ENCODE assay signal across 2 cellular contexts in the genomic region with DNA sequence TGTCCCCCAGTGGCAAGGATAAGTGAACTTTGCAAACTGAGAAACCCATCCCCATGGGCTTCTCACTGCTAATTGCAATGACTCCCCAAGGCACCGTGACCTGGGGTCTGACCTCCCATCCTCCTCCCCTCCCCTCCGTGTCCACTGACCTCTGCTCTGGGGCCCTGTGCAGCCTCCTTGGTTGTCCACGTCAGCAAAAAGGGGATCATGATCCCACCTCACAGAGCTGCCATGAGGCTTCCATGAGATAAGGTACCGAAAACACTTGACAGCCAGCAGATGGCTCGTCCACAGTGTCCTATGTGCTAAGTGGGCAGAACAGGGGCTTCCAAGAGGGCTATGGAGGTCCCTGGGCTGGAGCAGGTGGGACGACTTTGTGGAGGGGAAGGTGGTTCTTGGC.
A peak's percentile ranks its signal among the peaks of the same experiment; 100 is the strongest.
TF ChIP-seq lines count a peak whose summit lies in the region.

No MANE protein-coding gene starts in this region.

TF ChIP-seq in HepG2, 621 proteins besides CTCF, POLR2A, EP300 and RAD21:
- TF ChIP-seq GATAD1 (CRISPR knock-in tag; IDR thresholded peaks at IDR 0.05) (no peak), MAFK (conservative IDR thresholded peaks at IDR 0.05 in 1 of 2, IDR thresholded peaks at IDR 0.05 in 1 of 2; ENCODE audit: low read length in 2 of 2) (peak; percentile 73 to 77), GABPA (IDR thresholded peaks at IDR 0.05; ENCODE audit: low read depth, low read length) (no peak), GABPA (CRISPR knock-in tag; IDR thresholded peaks at IDR 0.05; ENCODE audit: low read depth) (no peak), MAFF (IDR thresholded peaks at IDR 0.05; ENCODE audit: low read depth, low read length) (peak; percentile 58)
- TF ChIP-seq, protein P1, sequence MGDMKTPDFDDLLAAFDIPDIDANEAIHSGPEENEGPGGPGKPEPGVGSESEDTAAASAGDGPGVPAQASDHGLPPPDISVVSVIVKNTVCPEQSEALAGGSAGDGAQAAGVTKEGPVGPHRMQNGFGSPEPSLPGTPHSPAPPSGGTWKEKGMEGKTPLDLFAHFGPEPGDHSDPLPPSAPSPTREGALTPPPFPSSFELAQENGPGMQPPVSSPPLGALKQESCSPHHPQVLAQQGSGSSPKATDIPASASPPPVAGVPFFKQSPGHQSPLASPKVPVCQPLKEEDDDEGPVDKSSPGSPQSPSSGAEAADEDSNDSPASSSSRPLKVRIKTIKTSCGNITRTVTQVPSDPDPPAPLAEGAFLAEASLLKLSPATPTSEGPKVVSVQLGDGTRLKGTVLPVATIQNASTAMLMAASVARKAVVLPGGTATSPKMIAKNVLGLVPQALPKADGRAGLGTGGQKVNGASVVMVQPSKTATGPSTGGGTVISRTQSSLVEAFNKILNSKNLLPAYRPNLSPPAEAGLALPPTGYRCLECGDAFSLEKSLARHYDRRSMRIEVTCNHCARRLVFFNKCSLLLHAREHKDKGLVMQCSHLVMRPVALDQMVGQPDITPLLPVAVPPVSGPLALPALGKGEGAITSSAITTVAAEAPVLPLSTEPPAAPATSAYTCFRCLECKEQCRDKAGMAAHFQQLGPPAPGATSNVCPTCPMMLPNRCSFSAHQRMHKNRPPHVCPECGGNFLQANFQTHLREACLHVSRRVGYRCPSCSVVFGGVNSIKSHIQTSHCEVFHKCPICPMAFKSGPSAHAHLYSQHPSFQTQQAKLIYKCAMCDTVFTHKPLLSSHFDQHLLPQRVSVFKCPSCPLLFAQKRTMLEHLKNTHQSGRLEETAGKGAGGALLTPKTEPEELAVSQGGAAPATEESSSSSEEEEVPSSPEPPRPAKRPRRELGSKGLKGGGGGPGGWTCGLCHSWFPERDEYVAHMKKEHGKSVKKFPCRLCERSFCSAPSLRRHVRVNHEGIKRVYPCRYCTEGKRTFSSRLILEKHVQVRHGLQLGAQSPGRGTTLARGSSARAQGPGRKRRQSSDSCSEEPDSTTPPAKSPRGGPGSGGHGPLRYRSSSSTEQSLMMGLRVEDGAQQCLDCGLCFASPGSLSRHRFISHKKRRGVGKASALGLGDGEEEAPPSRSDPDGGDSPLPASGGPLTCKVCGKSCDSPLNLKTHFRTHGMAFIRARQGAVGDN (CRISPR knock-in tag; IDR thresholded peaks at IDR 0.05), result no peak
- TF ChIP-seq, protein P2, sequence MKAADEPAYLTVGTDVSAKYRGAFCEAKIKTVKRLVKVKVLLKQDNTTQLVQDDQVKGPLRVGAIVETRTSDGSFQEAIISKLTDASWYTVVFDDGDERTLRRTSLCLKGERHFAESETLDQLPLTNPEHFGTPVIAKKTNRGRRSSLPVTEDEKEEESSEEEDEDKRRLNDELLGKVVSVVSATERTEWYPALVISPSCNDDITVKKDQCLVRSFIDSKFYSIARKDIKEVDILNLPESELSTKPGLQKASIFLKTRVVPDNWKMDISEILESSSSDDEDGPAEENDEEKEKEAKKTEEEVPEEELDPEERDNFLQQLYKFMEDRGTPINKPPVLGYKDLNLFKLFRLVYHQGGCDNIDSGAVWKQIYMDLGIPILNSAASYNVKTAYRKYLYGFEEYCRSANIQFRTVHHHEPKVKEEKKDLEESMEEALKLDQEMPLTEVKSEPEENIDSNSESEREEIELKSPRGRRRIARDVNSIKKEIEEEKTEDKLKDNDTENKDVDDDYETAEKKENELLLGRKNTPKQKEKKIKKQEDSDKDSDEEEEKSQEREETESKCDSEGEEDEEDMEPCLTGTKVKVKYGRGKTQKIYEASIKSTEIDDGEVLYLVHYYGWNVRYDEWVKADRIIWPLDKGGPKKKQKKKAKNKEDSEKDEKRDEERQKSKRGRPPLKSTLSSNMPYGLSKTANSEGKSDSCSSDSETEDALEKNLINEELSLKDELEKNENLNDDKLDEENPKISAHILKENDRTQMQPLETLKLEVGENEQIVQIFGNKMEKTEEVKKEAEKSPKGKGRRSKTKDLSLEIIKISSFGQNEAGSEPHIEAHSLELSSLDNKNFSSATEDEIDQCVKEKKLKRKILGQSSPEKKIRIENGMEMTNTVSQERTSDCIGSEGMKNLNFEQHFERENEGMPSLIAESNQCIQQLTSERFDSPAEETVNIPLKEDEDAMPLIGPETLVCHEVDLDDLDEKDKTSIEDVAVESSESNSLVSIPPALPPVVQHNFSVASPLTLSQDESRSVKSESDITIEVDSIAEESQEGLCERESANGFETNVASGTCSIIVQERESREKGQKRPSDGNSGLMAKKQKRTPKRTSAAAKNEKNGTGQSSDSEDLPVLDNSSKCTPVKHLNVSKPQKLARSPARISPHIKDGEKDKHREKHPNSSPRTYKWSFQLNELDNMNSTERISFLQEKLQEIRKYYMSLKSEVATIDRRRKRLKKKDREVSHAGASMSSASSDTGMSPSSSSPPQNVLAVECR (CRISPR knock-in tag; IDR thresholded peaks at IDR 0.05; ENCODE audit: borderline replicate concordance), result no peak

TF ChIP-seq in K562, 482 proteins besides CTCF, POLR2A, EP300 and RAD21:
- TF ChIP-seq ZNF316 (IDR thresholded peaks at IDR 0.05) (peak; percentile 37), ZBTB17 (CRISPR knock-in tag; IDR thresholded peaks at IDR 0.05) (no peak)
